In genomic region chr16:56749806-56750491, GRCh38 we compare ENCODE assay signal across 21 cellular contexts. TPM values are rescaled to one million over a fixed set of nuclear protein-coding genes. Genes with fewer than 3 reads are reported as not detected.
DNase-seq lines count a peak whose midpoint lies in the region; ATAC-seq and TF ChIP-seq lines count a peak whose summit lies in the region.
"Had no signal": no experiment of that assay in that cellular context is flagged by ENCODE, and none has a peak within 500 bp of the region (broad histone marks: within the 10 kb centered on the region; RNA-seq: fewer than 3 reads in every experiment).

No MANE protein-coding gene starts in this region.

- peaks cover 0 to 56% (median 13%) of the 10 kb centered on the region in 3 donors for H3K4me1 ChIP-seq in gastroesophageal sphincter
- H3K4me1 ChIP-seq: SJCRH30 had no signal

- no peak for DNase-seq in activated naive CD4-positive, alpha-beta T cell treated with anti-CD3 and anti-CD28 coated beads, Interleukin-2, amount 10 ng/mL, durations not matched to agents 7 days and 5 days
- no peak for DNase-seq in type B pancreatic cell (ENCODE audit: extremely low spot score, unreplicated experiment)
- no peak for DNase-seq in DMS 273 treated with DMSO at 0.1 percent for 48 hours (lab: John Stamatoyannopoulos, UW)
- DNase-seq in foreskin melanocyte = no peak
- DNase-seq in NCI-H1694 (lab: John Stamatoyannopoulos, UW) = no peak
- DNase-seq: activated CD4-positive, alpha-beta T cell treated with anti-CD3 and anti-CD28 coated beads, Interleukin-2, amount 10 ng/mL, durations not matched to agents 7 days and 5 days; CD8-positive, alpha-beta memory T cell; EL; immature natural killer cell; KBM-7; lower lobe of right lung; naive thymus-derived CD4-positive, alpha-beta T cell; NCI-H1417; NCI-H345; SJCRH30; stimulated activated naive CD4-positive, alpha-beta T cell treated with Interleukin-2 at 50 U/mL for 16 hours had no signal

- H3K27ac ChIP-seq in gastroesophageal sphincter = peak overlapping the region in 3 of 4 donors; percentile 36 to 60 (median 46)
- H3K27ac ChIP-seq: epithelial cell of prostate, HL-60, lower lobe of right lung, SJCRH30 had no signal

- TF ChIP-seq CTCF in gastroesophageal sphincter (IDR thresholded peaks at IDR 0.05) (no peak), type B pancreatic cell (conservative IDR thresholded peaks at IDR 0.05) (no peak)

- H3K4me3 ChIP-seq in gastroesophageal sphincter = no peak overlapping the region
- H3K4me3 ChIP-seq: lower lobe of right lung, SJCRH30 had no signal

- no peak for TF ChIP-seq EP300 in gastroesophageal sphincter (IDR thresholded peaks at IDR 0.05)

- CTCF ChIA-PET in activated naive CD4-positive, alpha-beta T cell treated with anti-CD3 and anti-CD28 coated beads, Interleukin-2, amount 10 ng/mL, durations not matched to agents 7 days and 5 days (lab: Charles Lee) = interaction anchor here (1.1 kb wide), 1 partner anchor 30 kb away, joined by 3 read pairs; no protein-coding TSS in a partner anchor

- ATAC-seq in gastroesophageal sphincter = no peak
- ATAC-seq: naive thymus-derived CD4-positive, alpha-beta T cell had no signal

- TF ChIP-seq POLR2A in gastroesophageal sphincter (IDR thresholded peaks at IDR 0.05) = no peak

- H3K4me3 Mint-ChIP-seq in activated naive CD4-positive, alpha-beta T cell treated with anti-CD3 and anti-CD28 coated beads, Interleukin-2, amount 50 U/mL, for 24 hours = peak overlapping the region; percentile 61
- no peak overlapping the region for H3K4me3 Mint-ChIP-seq in activated naive CD4-positive, alpha-beta T cell treated with anti-CD3 and anti-CD28 coated beads, Interleukin-2, amount 10 ng/mL, durations not matched to agents 7 days and 5 days
- no peak overlapping the region for H3K4me3 Mint-ChIP-seq in activated naive CD8-positive, alpha-beta T cell
- no peak overlapping the region for H3K4me3 Mint-ChIP-seq in type B pancreatic cell
- H3K4me3 Mint-ChIP-seq: activated CD4-positive, alpha-beta T cell treated with anti-CD3 and anti-CD28 coated beads, Interleukin-2, amount 10 ng/mL, durations not matched to agents 7 days and 5 days; CD8-positive, alpha-beta memory T cell; immature natural killer cell; naive thymus-derived CD4-positive, alpha-beta T cell had no signal

- H3K36me3 Mint-ChIP-seq in activated naive CD4-positive, alpha-beta T cell treated with anti-CD3 and anti-CD28 coated beads, Interleukin-2, amount 50 U/mL, for 24 hours = peaks cover 30% of the 10 kb centered on the region
- H3K36me3 Mint-ChIP-seq in activated naive CD4-positive, alpha-beta T cell treated with anti-CD3 and anti-CD28 coated beads, Interleukin-2, amount 10 ng/mL, durations not matched to agents 7 days and 5 days = peaks cover 39% of the 10 kb centered on the region
- peaks cover 25% of the 10 kb centered on the region for H3K36me3 Mint-ChIP-seq in activated naive CD8-positive, alpha-beta T cell
- peaks cover 29% of the 10 kb centered on the region for H3K36me3 Mint-ChIP-seq in type B pancreatic cell

- H3K27ac Mint-ChIP-seq in activated naive CD4-positive, alpha-beta T cell treated with anti-CD3 and anti-CD28 coated beads, Interleukin-2, amount 50 U/mL, for 24 hours = peak overlapping the region; percentile 51
- H3K27ac Mint-ChIP-seq in activated naive CD4-positive, alpha-beta T cell treated with anti-CD3 and anti-CD28 coated beads, Interleukin-2, amount 10 ng/mL, durations not matched to agents 7 days and 5 days = no peak overlapping the region
- peak overlapping the region; percentile 41 for H3K27ac Mint-ChIP-seq in activated naive CD8-positive, alpha-beta T cell
- H3K27ac Mint-ChIP-seq in type B pancreatic cell = peak overlapping the region; percentile 53
- H3K27ac Mint-ChIP-seq: activated CD4-positive, alpha-beta T cell treated with anti-CD3 and anti-CD28 coated beads, Interleukin-2, amount 10 ng/mL, durations not matched to agents 7 days and 5 days had no signal

- H3K27me3 ChIP-seq in gastroesophageal sphincter = no peaks in the 10 kb centered on the region
- H3K27me3 ChIP-seq: SJCRH30 had no signal

- H3K9me3 Mint-ChIP-seq in activated naive CD4-positive, alpha-beta T cell treated with anti-CD3 and anti-CD28 coated beads, Interleukin-2, amount 50 U/mL, for 24 hours = peaks cover 8% of the 10 kb centered on the region
- peaks cover 7% of the 10 kb centered on the region for H3K9me3 Mint-ChIP-seq in activated naive CD4-positive, alpha-beta T cell treated with anti-CD3 and anti-CD28 coated beads, Interleukin-2, amount 10 ng/mL, durations not matched to agents 7 days and 5 days
- H3K9me3 Mint-ChIP-seq in activated naive CD8-positive, alpha-beta T cell (ENCODE audit: low read depth) = peaks cover 9% of the 10 kb centered on the region
- H3K9me3 Mint-ChIP-seq in type B pancreatic cell = peaks cover 7% of the 10 kb centered on the region

- no peaks in the 10 kb centered on the region for H3K27me3 Mint-ChIP-seq in activated naive CD4-positive, alpha-beta T cell treated with anti-CD3 and anti-CD28 coated beads, Interleukin-2, amount 50 U/mL, for 24 hours
- H3K27me3 Mint-ChIP-seq in activated naive CD4-positive, alpha-beta T cell treated with anti-CD3 and anti-CD28 coated beads, Interleukin-2, amount 10 ng/mL, durations not matched to agents 7 days and 5 days = no peaks in the 10 kb centered on the region
- H3K27me3 Mint-ChIP-seq in activated naive CD8-positive, alpha-beta T cell = no peaks in the 10 kb centered on the region
- no peaks in the 10 kb centered on the region for H3K27me3 Mint-ChIP-seq in type B pancreatic cell
- H3K27me3 Mint-ChIP-seq: activated CD4-positive, alpha-beta T cell treated with anti-CD3 and anti-CD28 coated beads, Interleukin-2, amount 10 ng/mL, durations not matched to agents 7 days and 5 days; CD8-positive, alpha-beta memory T cell; naive thymus-derived CD4-positive, alpha-beta T cell had no signal

- peaks cover 0 to 15% of the 10 kb centered on the region in 2 donors for H3K36me3 ChIP-seq in gastroesophageal sphincter

- no peaks in the 10 kb centered on the region for H3K9me3 ChIP-seq in gastroesophageal sphincter
- H3K9me3 ChIP-seq: lower lobe of right lung had no signal

- WGBS in gastroesophageal sphincter (ENCODE audit: low coverage in 1 of 2), 2 donors = 67 to 77% methylated on average over 1 to 2 of the region's 2 CpGs

- H3K4me1 Mint-ChIP-seq in activated naive CD4-positive, alpha-beta T cell treated with anti-CD3 and anti-CD28 coated beads, Interleukin-2, amount 50 U/mL, for 24 hours = peaks cover 33% of the 10 kb centered on the region
- peaks cover 3% of the 10 kb centered on the region for H3K4me1 Mint-ChIP-seq in activated naive CD4-positive, alpha-beta T cell treated with anti-CD3 and anti-CD28 coated beads, Interleukin-2, amount 10 ng/mL, durations not matched to agents 7 days and 5 days
- H3K4me1 Mint-ChIP-seq in activated naive CD8-positive, alpha-beta T cell (ENCODE audit: low read depth) = peaks cover 32% of the 10 kb centered on the region
- H3K4me1 Mint-ChIP-seq in type B pancreatic cell (ENCODE audit: unreplicated experiment) = peaks cover 19% of the 10 kb centered on the region

RNA-seq across cellular contexts. Expression of gene NUP93, which starts 20.0 kb away (rescaled TPM):
- 10 to 100 TPM; 37.6 to 39.3 (median 38.9) TPM for total RNA-seq in gastroesophageal sphincter
- 68.8 and 101 TPM in 2 replicates for total RNA-seq in type B pancreatic cell (ENCODE audit: low replicate concordance)
